In genomic region chr9:62838024-62838718, GRCh38 we compare ENCODE assay signal across 8 cellular contexts.
DNase-seq lines count a peak whose midpoint lies in the region; ATAC-seq and TF ChIP-seq lines count a peak whose summit lies in the region.
"Not testable (repeated sequence)": the region's sequence is repeated elsewhere in the genome, so short reads cannot be mapped to it uniquely, and the experiment has no call there.

No MANE protein-coding gene starts in this region.

- H3K9ac ChIP-seq in mucosa of rectum (ENCODE audit: low read depth in 1 of 2, low read length in 2 of 2): not testable (repeated sequence)

- POLR2A ChIA-PET in BJ (lab: Charles Lee): not testable (repeated sequence)

- H3K4me3 ChIP-seq in BJ (ENCODE audit: low read depth, low read length) (peak overlapping the region; percentile 48), SJCRH30 (peak overlapping the region; percentile 96), fibroblast of mammary gland (ENCODE audit: control insufficient read depth, low read depth, low read length) (peak overlapping the region; percentile 37), mucosa of rectum (ENCODE audit: low read length in 2 of 2) (peak overlapping the region; percentile 52 to 63)

- peak overlapping the region; percentile 97 for H3K27ac ChIP-seq in SJCRH30
- peak overlapping the region in 1 of 2 donors; percentile 48 for H3K27ac ChIP-seq in mucosa of rectum (ENCODE audit: low read depth in 2 of 2, low read length in 2 of 2)

- peak; percentile 46 for DNase-seq in BJ (ENCODE audit: low read depth)
- peak; percentile 97 to 100 for DNase-seq in SJCRH30
- peak; percentile 97 for DNase-seq in activated gamma-delta T cell treated with anti-CD3 and anti-CD28 coated beads, Interleukin-2, amount 50 U/mL, for 16 hours (ENCODE audit: low read depth)
- DNase-seq in fibroblast of mammary gland (ENCODE audit: low read depth): peak; percentile 69
- peak; percentile 76 to 96 (median 88) for DNase-seq in stimulated activated CD4-positive, alpha-beta T cell treated with anti-CD3 and anti-CD28 coated beads, TNF-alpha, amount 100 ng/mL, for 24 hours (ENCODE audit: low read depth in 3 of 3)

- ATAC-seq in GM19324 (IDR thresholded peaks at IDR 0.05; ENCODE audit: low FRiP score, unreplicated experiment) (peak; percentile 100), HG03095 (IDR thresholded peaks at IDR 0.05; ENCODE audit: unreplicated experiment) (peak; percentile 100)

- CTCF ChIA-PET in BJ (lab: Yijun Ruan, JAX): not testable (repeated sequence)

- not testable (repeated sequence) for H3K4me1 ChIP-seq in SJCRH30; mucosa of rectum (ENCODE audit: control insufficient read depth in 2 of 2, insufficient read depth in 2 of 2, low read length in 2 of 2)

- not testable (repeated sequence) for TF ChIP-seq CTCF in BJ (IDR thresholded peaks at IDR 0.05; ENCODE audit: insufficient read depth, low read depth, low read length); fibroblast of mammary gland (conservative IDR thresholded peaks at IDR 0.05; ENCODE audit: control insufficient read depth, insufficient read depth, low read depth, low read length)

- not testable (repeated sequence) for H3K36me3 ChIP-seq in BJ (ENCODE audit: control insufficient read depth, insufficient read depth, low read length); SJCRH30; mucosa of rectum (ENCODE audit: control insufficient read depth in 2 of 2, insufficient read depth in 2 of 2, low read length in 2 of 2)

- not testable (repeated sequence) for H3K27me3 ChIP-seq in BJ (ENCODE audit: control insufficient read depth, insufficient read depth, low read length); SJCRH30; mucosa of rectum (ENCODE audit: control insufficient read depth in 2 of 2, insufficient read depth in 2 of 2, low read length in 2 of 2)

- H3K9me3 ChIP-seq in SJCRH30 (replicated peaks); mucosa of rectum (ENCODE audit: control insufficient read depth in 2 of 2, low read length in 2 of 2): not testable (repeated sequence)

Comparison
In these comparisons a context has a peak if more than half of its experiments do, and no peak if none do; other contexts are left out.
1. DNase-seq: peak in every context shown above with its lines; median percentile 98 in SJCRH30; 97 in activated gamma-delta T cell treated with anti-CD3 and anti-CD28 coated beads, Interleukin-2, amount 50 U/mL, for 16 hours; 88 in stimulated activated CD4-positive, alpha-beta T cell treated with anti-CD3 and anti-CD28 coated beads, TNF-alpha, amount 100 ng/mL, for 24 hours; 69 in fibroblast of mammary gland; 46 in BJ.
2. H3K4me3 ChIP-seq: peak in every context shown above with its lines; median percentile 96 in SJCRH30; 58 in mucosa of rectum; 48 in BJ; 37 in fibroblast of mammary gland.